In the genomic region with DNA sequence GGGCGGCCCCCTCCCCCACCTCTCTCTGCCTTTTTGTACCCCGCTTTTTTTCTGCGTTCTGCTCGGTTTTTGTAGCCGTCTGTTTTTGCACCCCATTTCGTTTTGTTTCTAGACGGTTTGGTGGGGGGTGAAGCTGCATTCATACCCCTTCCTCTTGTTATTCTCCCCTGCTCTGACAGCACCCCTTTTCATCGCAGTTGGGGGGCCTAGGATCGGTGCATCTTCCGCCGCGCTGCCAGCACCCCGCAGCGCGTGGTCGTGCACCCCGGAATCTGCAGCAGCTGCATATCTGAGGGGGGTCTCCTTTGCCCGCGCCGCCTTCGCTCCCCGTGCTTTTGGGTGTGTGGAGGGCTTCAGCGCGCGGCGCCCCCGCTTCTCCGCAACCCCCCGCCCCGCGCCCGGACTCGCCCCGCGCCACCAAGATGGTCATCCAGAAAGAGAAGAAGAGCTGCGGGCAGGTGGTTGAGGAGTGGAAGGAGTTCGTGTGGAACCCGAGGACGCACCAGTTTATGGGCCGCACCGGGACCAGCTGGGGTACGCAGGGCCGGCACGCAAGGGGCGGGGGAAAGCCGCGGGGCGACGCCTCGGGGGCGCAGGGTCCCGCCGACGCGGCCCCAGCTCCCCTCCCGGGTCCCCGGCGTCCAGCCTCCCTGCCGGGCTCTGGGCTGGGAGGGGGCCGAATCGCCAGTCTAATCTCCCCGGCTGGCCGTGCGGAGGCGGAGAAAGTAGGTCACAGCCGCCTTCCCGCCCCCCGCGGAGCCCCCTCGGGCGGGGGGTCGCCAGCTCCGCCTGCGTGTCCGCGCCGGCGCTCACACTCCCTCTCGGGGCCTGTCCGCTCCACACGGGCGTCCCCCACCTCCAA, we compare ENCODE assay signal across 9 cellular contexts. TPM values are rescaled to one million over a fixed set of nuclear protein-coding genes. Genes with fewer than 3 reads are reported as not detected.
DNase-seq lines count a peak whose midpoint lies in the region; ATAC-seq, FAIRE-seq and TF ChIP-seq lines count a peak whose summit lies in the region.
"Had no signal": no experiment of that assay in that cellular context is flagged by ENCODE, and none has a peak within 500 bp of the region (broad histone marks: within the 10 kb centered on the region; RNA-seq: fewer than 3 reads in every experiment).

No MANE protein-coding gene starts in this region.

- no peak for FAIRE-seq in GM12892 (lab: Jason Lieb, UNC)

- H3K4me3 Mint-ChIP-seq in T-helper 1 cell treated with Interleukin-12 subunit alpha and Interleukin-12 subunit beta and Interleukin-4 antibody, amounts not matched to agents 30 μg/mL and 1 μg/mL, for 36 hours: peak overlapping the region; percentile 60

- TF ChIP-seq POLR2A in body of pancreas (IDR thresholded peaks at IDR 0.05) (no peak), testis (IDR thresholded peaks at IDR 0.05) (no peak), GM12892 (IDR thresholded peaks at IDR 0.05; ENCODE audit: low read depth, low read length) (no peak)

- peaks cover 0 to 13% of the 10 kb centered on the region in 2 donors for H3K27me3 ChIP-seq in body of pancreas
- H3K27me3 ChIP-seq in left lung: peaks cover 15 to 69% of the 10 kb centered on the region in 2 donors
- no peaks in the 10 kb centered on the region for H3K27me3 ChIP-seq in testis

- intact Hi-C loops in body of pancreas (cut with DNase I) (no loop called here), left lung (cut with DNase I) (no loop called here), testis (cut with DNase I; ENCODE audit: low total_unique reads) (no loop called here)

- no peak overlapping the region for H3K27ac Mint-ChIP-seq in T-helper 1 cell treated with Interleukin-12 subunit alpha and Interleukin-12 subunit beta and Interleukin-4 antibody, amounts not matched to agents 30 μg/mL and 1 μg/mL, for 36 hours

- H3K4me1 ChIP-seq in body of pancreas: peaks cover 21% of the 10 kb centered on the region
- H3K4me1 ChIP-seq in left lung: peaks cover 16 to 20% of the 10 kb centered on the region in 2 donors
- H3K4me1 ChIP-seq in testis: peaks cover 12% of the 10 kb centered on the region

- H3K9me3 ChIP-seq in body of pancreas (no peaks in the 10 kb centered on the region), left lung (no peaks in the 10 kb centered on the region), testis (no peaks in the 10 kb centered on the region)

- H3K27me3 Mint-ChIP-seq in T-helper 1 cell treated with Interleukin-12 subunit alpha and Interleukin-12 subunit beta and Interleukin-4 antibody, amounts not matched to agents 30 μg/mL and 1 μg/mL, for 36 hours (ENCODE audit: low read depth): peaks cover 57% of the 10 kb centered on the region

- H3K27ac ChIP-seq in body of pancreas (no peak overlapping the region), left lung (no peak overlapping the region), testis (peak overlapping the region; percentile 66 to 72)

- no peaks in the 10 kb centered on the region for H3K9me3 Mint-ChIP-seq in T-helper 1 cell treated with Interleukin-12 subunit alpha and Interleukin-12 subunit beta and Interleukin-4 antibody, amounts not matched to agents 30 μg/mL and 1 μg/mL, for 36 hours

- DNase-seq in T-helper 1 cell: no peak
- DNase-seq in body of pancreas: peak in 1 of 4 donors; percentile 18
- DNase-seq in left lung: no peak
- DNase-seq in testis: no peak
- DNase-seq in GM12892 (ENCODE audit: insufficient read length): no peak
- no peak for DNase-seq in stimulated activated CD4-positive, alpha-beta T cell treated with anti-CD3 and anti-CD28 coated beads, Interleukin-4, amount 100 ng/mL, for 4 hours

- no peaks in the 10 kb centered on the region for H3K36me3 ChIP-seq in body of pancreas (replicated peaks in 1 of 2; ENCODE audit: insufficient read depth in 1 of 2, low read depth in 2 of 2)
- no peaks in the 10 kb centered on the region for H3K36me3 ChIP-seq in left lung
- H3K36me3 ChIP-seq in testis (ENCODE audit: low read depth, missing control alignments): no peaks in the 10 kb centered on the region

- ATAC-seq in body of pancreas: no peak
- ATAC-seq in left lung: no peak
- no peak for ATAC-seq in HG03457 (IDR thresholded peaks at IDR 0.05; ENCODE audit: unreplicated experiment)

- H3K4me1 Mint-ChIP-seq in T-helper 1 cell treated with Interleukin-12 subunit alpha and Interleukin-12 subunit beta and Interleukin-4 antibody, amounts not matched to agents 30 μg/mL and 1 μg/mL, for 36 hours (ENCODE audit: low read depth): peaks cover 13% of the 10 kb centered on the region

- peak overlapping the region; percentile 10 to 39 for H3K4me3 ChIP-seq in body of pancreas
- peak overlapping the region; percentile 24 to 37 for H3K4me3 ChIP-seq in left lung
- peak overlapping the region; percentile 51 to 70 for H3K4me3 ChIP-seq in testis

- peaks cover 3% of the 10 kb centered on the region for H3K36me3 Mint-ChIP-seq in T-helper 1 cell treated with Interleukin-12 subunit alpha and Interleukin-12 subunit beta and Interleukin-4 antibody, amounts not matched to agents 30 μg/mL and 1 μg/mL, for 36 hours (ENCODE audit: low read depth)

- no peak for TF ChIP-seq CTCF in body of pancreas (IDR thresholded peaks at IDR 0.05)
- no peak for TF ChIP-seq CTCF in left lung (IDR thresholded peaks at IDR 0.05)
- no peak for TF ChIP-seq CTCF in testis (IDR thresholded peaks at IDR 0.05)

- 2 to 3% methylated on average over 23 to 40 of the region's 82 CpGs for WGBS in body of pancreas, 2 donors
- 2% methylated on average over 20 to 57 of the region's 82 CpGs for WGBS in testis, 2 donors

RNA-seq across cellular contexts. Expression of gene ATP1B2, which starts 0.6 kb away (rescaled TPM):
- total RNA-seq in body of pancreas: 1 to 10 TPM in 1 of 2 donors, under 1 TPM in 1; 0.78 to 1.3 TPM
- total RNA-seq in left lung: 1 to 10 TPM in 1 of 2 donors, under 1 TPM in 1; 0.68 to 2.4 TPM
- total RNA-seq in testis: 10 to 100 TPM in 1 of 2 donors, 1 to 10 TPM in 1; 6.1 to 11.6 TPM
- 10.1 TPM for polyA plus RNA-seq in testis (ENCODE audit: insufficient read depth, low read depth, low replicate concordance)
- 2.9 TPM for polyA plus RNA-seq in GM12892 (2012; ENCODE audit: missing spikeins)
- total RNA-seq: glomerular endothelial cell had no signal

RNA-seq across cellular contexts. Expression of gene SHBG, which starts 21.4 kb away (rescaled TPM):
- total RNA-seq in body of pancreas (not detected), left lung (under 1 TPM in 1 of 2 donors, not detected in 1; 0.50 TPM), testis (1 to 10 TPM; 3.2 to 6.1 TPM)
- polyA plus RNA-seq in testis (ENCODE audit: insufficient read depth, low read depth, low replicate concordance): 17.8 TPM
- not detected for polyA plus RNA-seq in GM12892 (2012; ENCODE audit: missing spikeins)

RNA-seq across cellular contexts. Expression of gene SAT2, which starts 23.7 kb away (rescaled TPM):
- total RNA-seq in body of pancreas: 100 to 1,000 TPM in 1 of 2 donors, 10 to 100 TPM in 1; 59.9 to 148 TPM
- 10 to 100 TPM; 59.8 to 77.3 TPM for total RNA-seq in left lung
- total RNA-seq in testis: 100 to 1,000 TPM; 108 to 112 TPM
- polyA plus RNA-seq in testis (ENCODE audit: insufficient read depth, low read depth, low replicate concordance): 128 TPM
- 44.0 TPM for polyA plus RNA-seq in GM12892 (2012; ENCODE audit: missing spikeins)

RNA-seq across cellular contexts. Expression of gene TP53, which starts 36.0 kb away (rescaled TPM):
- total RNA-seq in body of pancreas (10 to 100 TPM; 12.2 TPM), left lung (10 to 100 TPM; 50.9 to 54.3 TPM), testis (10 to 100 TPM; 45.0 to 47.1 TPM)
- 32.1 TPM for polyA plus RNA-seq in testis (ENCODE audit: insufficient read depth, low read depth, low replicate concordance)
- polyA plus RNA-seq in GM12892 (2012; ENCODE audit: missing spikeins): 84.0 TPM

RNA-seq across cellular contexts. Expression of gene FXR2, which starts 36.6 kb away (rescaled TPM):
- total RNA-seq in body of pancreas (10 to 100 TPM; 10.2 to 10.9 TPM), left lung (10 to 100 TPM; 30.6 to 34.6 TPM), testis (10 to 100 TPM; 53.8 to 60.3 TPM)
- 76.0 TPM for polyA plus RNA-seq in testis (ENCODE audit: insufficient read depth, low read depth, low replicate concordance)
- polyA plus RNA-seq in GM12892 (2012; ENCODE audit: missing spikeins): 18.4 TPM

Comparison
In these comparisons a context has a peak if more than half of its experiments do, and no peak if none do; other contexts are left out.
1. H3K27ac ChIP-seq: peak in testis (2 of 2); none in body of pancreas (0 of 4) and left lung (0 of 2).
2. Peak in every context shown above with its lines, with median percentiles within 50 percentile points of each other: H3K4me3 ChIP-seq.